ENCODE assay signal across 1 cellular context in the genomic region with DNA sequence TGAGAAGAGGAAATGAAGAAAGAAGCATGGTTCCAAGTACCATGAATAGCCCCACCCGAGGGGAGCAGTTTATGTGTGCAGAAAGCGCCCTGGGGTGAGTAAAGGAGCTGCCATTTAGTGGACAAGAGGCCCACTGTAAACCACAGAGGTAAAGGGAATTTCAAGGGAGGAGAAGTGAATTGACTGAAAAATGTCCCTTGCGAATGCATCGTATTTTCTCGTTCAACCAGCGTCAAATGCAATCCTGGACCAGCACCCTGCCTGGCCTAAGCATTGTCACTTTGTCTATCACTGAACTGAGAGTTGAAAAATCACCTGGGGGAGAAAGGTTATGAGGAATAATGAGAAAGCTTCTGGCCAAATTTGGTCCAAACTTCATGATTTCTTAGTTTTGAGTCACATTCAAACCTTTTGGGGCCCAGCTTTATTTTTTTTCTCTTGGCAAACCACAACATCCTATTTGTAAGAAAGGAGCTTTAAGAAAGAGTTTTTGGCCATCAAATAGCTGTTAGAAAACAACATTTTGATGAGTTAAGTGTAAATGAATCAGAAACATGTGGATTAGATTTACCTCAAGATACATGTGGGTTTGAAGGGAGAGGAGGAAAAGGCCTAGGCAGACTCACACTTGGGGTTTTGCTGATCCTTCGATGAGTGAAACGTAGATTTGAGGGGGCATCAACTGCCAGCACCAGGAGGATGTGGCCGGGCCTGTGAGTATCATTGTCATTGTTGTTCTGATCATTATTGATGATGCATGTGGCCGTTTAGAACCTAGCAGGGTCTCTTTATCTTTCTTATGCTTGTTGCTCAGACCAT.
TF ChIP-seq lines count a peak whose summit lies in the region.

No MANE protein-coding gene starts in this region.

TF ChIP-seq in GM23338, 12 proteins besides CTCF, POLR2A, EP300 and RAD21 (continued from another document):
- TF ChIP-seq, protein P1, sequence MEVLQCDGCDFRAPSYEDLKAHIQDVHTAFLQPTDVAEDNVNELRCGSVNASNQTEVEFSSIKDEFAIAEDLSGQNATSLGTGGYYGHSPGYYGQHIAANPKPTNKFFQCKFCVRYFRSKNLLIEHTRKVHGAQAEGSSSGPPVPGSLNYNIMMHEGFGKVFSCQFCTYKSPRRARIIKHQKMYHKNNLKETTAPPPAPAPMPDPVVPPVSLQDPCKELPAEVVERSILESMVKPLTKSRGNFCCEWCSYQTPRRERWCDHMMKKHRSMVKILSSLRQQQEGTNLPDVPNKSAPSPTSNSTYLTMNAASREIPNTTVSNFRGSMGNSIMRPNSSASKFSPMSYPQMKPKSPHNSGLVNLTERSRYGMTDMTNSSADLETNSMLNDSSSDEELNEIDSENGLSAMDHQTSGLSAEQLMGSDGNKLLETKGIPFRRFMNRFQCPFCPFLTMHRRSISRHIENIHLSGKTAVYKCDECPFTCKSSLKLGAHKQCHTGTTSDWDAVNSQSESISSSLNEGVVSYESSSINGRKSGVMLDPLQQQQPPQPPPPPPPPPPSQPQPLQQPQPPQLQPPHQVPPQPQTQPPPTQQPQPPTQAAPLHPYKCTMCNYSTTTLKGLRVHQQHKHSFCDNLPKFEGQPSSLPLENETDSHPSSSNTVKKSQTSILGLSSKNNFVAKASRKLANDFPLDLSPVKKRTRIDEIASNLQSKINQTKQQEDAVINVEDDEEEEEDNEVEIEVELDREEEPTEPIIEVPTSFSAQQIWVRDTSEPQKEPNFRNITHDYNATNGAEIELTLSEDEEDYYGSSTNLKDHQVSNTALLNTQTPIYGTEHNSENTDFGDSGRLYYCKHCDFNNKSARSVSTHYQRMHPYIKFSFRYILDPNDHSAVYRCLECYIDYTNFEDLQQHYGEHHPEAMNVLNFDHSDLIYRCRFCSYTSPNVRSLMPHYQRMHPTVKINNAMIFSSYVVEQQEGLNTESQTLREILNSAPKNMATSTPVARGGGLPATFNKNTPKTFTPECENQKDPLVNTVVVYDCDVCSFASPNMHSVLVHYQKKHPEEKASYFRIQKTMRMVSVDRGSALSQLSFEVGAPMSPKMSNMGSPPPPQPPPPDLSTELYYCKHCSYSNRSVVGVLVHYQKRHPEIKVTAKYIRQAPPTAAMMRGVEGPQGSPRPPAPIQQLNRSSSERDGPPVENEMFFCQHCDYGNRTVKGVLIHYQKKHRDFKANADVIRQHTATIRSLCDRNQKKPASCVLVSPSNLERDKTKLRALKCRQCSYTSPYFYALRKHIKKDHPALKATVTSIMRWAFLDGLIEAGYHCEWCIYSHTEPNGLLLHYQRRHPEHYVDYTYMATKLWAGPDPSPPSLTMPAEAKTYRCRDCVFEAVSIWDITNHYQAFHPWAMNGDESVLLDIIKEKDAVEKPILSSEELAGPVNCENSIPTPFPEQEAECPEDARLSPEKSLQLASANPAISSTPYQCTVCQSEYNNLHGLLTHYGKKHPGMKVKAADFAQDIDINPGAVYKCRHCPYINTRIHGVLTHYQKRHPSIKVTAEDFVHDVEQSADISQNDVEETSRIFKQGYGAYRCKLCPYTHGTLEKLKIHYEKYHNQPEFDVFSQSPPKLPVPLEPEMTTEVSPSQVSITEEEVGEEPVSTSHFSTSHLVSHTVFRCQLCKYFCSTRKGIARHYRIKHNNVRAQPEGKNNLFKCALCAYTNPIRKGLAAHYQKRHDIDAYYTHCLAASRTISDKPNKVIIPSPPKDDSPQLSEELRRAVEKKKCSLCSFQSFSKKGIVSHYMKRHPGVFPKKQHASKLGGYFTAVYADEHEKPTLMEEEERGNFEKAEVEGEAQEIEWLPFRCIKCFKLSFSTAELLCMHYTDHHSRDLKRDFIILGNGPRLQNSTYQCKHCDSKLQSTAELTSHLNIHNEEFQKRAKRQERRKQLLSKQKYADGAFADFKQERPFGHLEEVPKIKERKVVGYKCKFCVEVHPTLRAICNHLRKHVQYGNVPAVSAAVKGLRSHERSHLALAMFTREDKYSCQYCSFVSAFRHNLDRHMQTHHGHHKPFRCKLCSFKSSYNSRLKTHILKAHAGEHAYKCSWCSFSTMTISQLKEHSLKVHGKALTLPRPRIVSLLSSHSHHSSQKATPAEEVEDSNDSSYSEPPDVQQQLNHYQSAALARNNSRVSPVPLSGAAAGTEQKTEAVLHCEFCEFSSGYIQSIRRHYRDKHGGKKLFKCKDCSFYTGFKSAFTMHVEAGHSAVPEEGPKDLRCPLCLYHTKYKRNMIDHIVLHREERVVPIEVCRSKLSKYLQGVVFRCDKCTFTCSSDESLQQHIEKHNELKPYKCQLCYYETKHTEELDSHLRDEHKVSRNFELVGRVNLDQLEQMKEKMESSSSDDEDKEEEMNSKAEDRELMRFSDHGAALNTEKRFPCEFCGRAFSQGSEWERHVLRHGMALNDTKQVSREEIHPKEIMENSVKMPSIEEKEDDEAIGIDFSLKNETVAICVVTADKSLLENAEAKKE (CRISPR knock-in tag; IDR thresholded peaks at IDR 0.05) = no peak
- no peak for TF ChIP-seq EZH2 (IDR thresholded peaks at IDR 0.05; ENCODE audit: low read depth, unreplicated experiment)
- no peak for TF ChIP-seq ETS1 (IDR thresholded peaks at IDR 0.05)
